17 cellular contexts compared by ENCODE assay signal in the genomic region with DNA sequence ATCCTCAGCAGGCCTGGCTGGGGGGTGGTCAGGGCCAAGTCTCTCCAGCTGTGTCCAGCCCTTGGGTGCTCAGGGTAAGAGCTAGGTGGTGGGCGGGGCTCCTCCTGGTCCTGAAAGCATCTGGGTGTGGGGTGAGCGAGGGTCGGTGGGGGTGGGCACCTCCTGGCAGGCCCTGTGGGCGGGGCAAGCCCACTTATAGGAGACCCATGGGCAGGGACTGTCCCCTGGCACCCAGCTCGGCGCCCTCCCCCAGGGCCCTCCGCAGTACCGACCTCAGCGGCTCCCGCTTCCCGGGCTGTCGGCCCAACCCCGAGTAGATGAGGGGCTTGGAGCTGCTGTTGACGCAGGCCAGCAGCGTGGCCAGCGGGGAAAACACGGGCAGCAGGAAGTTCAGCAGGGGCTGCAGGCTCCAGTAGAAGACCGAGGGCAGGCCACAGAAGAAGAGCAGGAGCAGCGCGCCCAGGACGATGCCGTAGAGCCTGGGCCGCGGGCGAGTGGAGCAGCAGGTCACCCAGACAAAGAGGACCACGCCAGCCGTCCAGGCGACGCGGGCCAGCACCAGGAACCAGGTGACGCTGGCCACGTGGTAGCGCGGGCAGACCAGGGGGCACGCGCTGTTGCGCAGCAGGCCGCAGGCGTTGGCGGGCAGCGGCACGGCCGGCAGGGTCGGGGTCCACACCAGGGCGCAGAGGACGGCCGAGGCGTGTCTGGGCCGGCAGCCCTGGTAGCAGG. TPM values are rescaled to one million over a fixed set of nuclear protein-coding genes. Genes with fewer than 3 reads are reported as not detected.
A peak's percentile ranks its signal among the peaks of the same experiment; 100 is the strongest.
DNase-seq lines count a peak whose midpoint lies in the region; ATAC-seq and TF ChIP-seq lines count a peak whose summit lies in the region.
"Had no signal": no experiment of that assay in that cellular context is flagged by ENCODE, and none has a peak within 500 bp of the region (broad histone marks: within the 10 kb centered on the region; RNA-seq: fewer than 3 reads in every experiment).

No MANE protein-coding gene starts in this region.

- ATAC-seq in HCT116 (no peak), HG03571 (IDR thresholded peaks at IDR 0.05; ENCODE audit: unreplicated experiment) (no peak)

- H3K4me1 ChIP-seq in HCT116 (ENCODE audit: control insufficient read depth in 1 of 2, insufficient read depth in 2 of 2, low read length in 2 of 2): peaks cover 5 to 12% of the 10 kb centered on the region in 2 experiments
- peaks cover 5% of the 10 kb centered on the region for H3K4me1 ChIP-seq in left ventricle myocardium inferior

- DNase-seq in DMS53 (lab: John Stamatoyannopoulos, UW): peak; percentile 56
- no peak for DNase-seq in DMS53 treated with DMSO at 0.1 percent for 48 hours (lab: John Stamatoyannopoulos, UW; ENCODE audit: unreplicated experiment)
- no peak for DNase-seq in HCT116 (ENCODE audit: low read depth, low spot score)
- DNase-seq in left ventricle myocardium inferior: peak; percentile 11
- peak; percentile 82 for DNase-seq in posterior vena cava (ENCODE audit: low spot score)
- DNase-seq in MG63: no peak
- no peak for DNase-seq in NCI-H2107 (lab: John Stamatoyannopoulos, UW)
- DNase-seq: cerebellar nuclear complex had no signal

- CTCF ChIA-PET in HCT116 (lab: Charles Lee): interaction anchor here (1.3 kb wide), 1 partner anchor 127 kb away, joined by 4 read pairs; no protein-coding TSS in a partner anchor

- H3K27me3 ChIP-seq in HCT116 (ENCODE audit: insufficient read depth, low read length) (no peaks in the 10 kb centered on the region), left ventricle myocardium inferior (ENCODE audit: low read depth) (peaks cover 93% of the 10 kb centered on the region), MG63 (no peaks in the 10 kb centered on the region)

- H3K4me3 ChIP-seq in HCT116 (replicated peaks in 1 of 2; ENCODE audit: low read depth in 1 of 2, low read length in 2 of 2) (no peak overlapping the region), left ventricle myocardium inferior (no peak overlapping the region), MG63 (no peak overlapping the region)
- H3K4me3 ChIP-seq: BLaER1 treated with 17β-estradiol and CSF1 and Interleukin-3, amounts not matched to agents 10 nM and 100 nM; esophagus muscularis mucosa had no signal

- TF ChIP-seq RAD21 in HCT116 (IDR thresholded peaks at IDR 0.05; ENCODE audit: low read depth): no peak

- peak overlapping the region; percentile 48; the same call in 1 of the 2 replicates for H3K4me2 ChIP-seq in HCT116 (ENCODE audit: low read length)

- no peak for TF ChIP-seq POLR2A in HCT116 (IDR thresholded peaks at IDR 0.05; ENCODE audit: borderline replicate concordance, extremely low read depth, insufficient read depth, insufficient read length)

- H3K36me3 ChIP-seq in HCT116 (ENCODE audit: control insufficient read depth in 1 of 2, insufficient read depth in 2 of 2, low read length in 2 of 2) (no peaks in the 10 kb centered on the region), left ventricle myocardium inferior (no peaks in the 10 kb centered on the region), MG63 (no peaks in the 10 kb centered on the region)
- H3K36me3 ChIP-seq: BLaER1 treated with 17β-estradiol and CSF1 and Interleukin-3, amounts not matched to agents 10 nM and 100 nM; esophagus muscularis mucosa; neutrophil had no signal

- POLR2A ChIA-PET in HCT116 (lab: Charles Lee): interaction anchor here (1.3 kb wide), 1 partner anchor 288 kb away, joined by 3 read pairs; no protein-coding TSS in a partner anchor

- intact Hi-C loops in HCT116 (cut with micrococcal nuclease): loop anchor here (1.0 to 5.0 kb wide), 7 partner anchors 49 to 291 kb away; a partner anchor contains a TSS
- intact Hi-C loops in left ventricle myocardium inferior (cut with micrococcal nuclease): loop anchor here (10.0 kb wide), 3 partner anchors 63 to 183 kb away; no protein-coding TSS in a partner anchor
- intact Hi-C loops in posterior vena cava (cut with DNase I): no loop called here

- TF ChIP-seq CTCF in HCT116 (IDR thresholded peaks at IDR 0.05 in 2 of 3, conservative IDR thresholded peaks at IDR 0.05 in 1 of 3; ENCODE audit: borderline replicate concordance in 1 of 3, insufficient read depth in 1 of 3, low read depth in 2 of 3, low read length in 2 of 3): no peak
- TF ChIP-seq CTCF in left ventricle myocardium inferior (IDR thresholded peaks at IDR 0.05; ENCODE audit: borderline replicate concordance): no peak

- no peak overlapping the region for H3K9ac ChIP-seq in HCT116 (ENCODE audit: low read length)
- H3K9ac ChIP-seq: BLaER1 treated with 17β-estradiol and CSF1 and Interleukin-3, amounts not matched to agents 10 nM and 100 nM had no signal

- no peak overlapping the region for H2AFZ ChIP-seq in HCT116 (ENCODE audit: low read depth, low read length, poor library complexity, severe bottlenecking)

- RAD21 ChIA-PET in HCT116 (lab: Charles Lee; ENCODE audit: low non-redundant PET in 1 of 2, low total read pairs in 2 of 2, uncharacterized antibody in 2 of 2, unreplicated experiment in 2 of 2): no interaction called here

- H3K9me3 ChIP-seq in HCT116 (ENCODE audit: control insufficient read depth in 1 of 2, insufficient read depth in 1 of 2, low read depth in 1 of 2, low read length in 2 of 2): no peaks in the 10 kb centered on the region
- H3K9me3 ChIP-seq in left ventricle myocardium inferior (replicated peaks): no peaks in the 10 kb centered on the region
- H3K9me3 ChIP-seq in MG63: no peaks in the 10 kb centered on the region
- H3K9me3 ChIP-seq: BLaER1 treated with 17β-estradiol and CSF1 and Interleukin-3, amounts not matched to agents 10 nM and 100 nM; esophagus muscularis mucosa; neutrophil had no signal

- H3K9me2 ChIP-seq in HCT116 (ENCODE audit: insufficient read depth): no peaks in the 10 kb centered on the region

- BruUV-seq in HCT116 (replicated peaks; lab: Mats Ljungman, UMichigan): no TSS peak

- no peaks in the 10 kb centered on the region for H4K20me1 ChIP-seq in HCT116 (ENCODE audit: insufficient read depth)

- H3K27ac ChIP-seq in HCT116 (ENCODE audit: low read depth, low read length) (no peak overlapping the region), left ventricle myocardium inferior (replicated peaks) (no peak overlapping the region)
- H3K27ac ChIP-seq: 22Rv1; BLaER1 treated with 17β-estradiol and CSF1 and Interleukin-3, amounts not matched to agents 10 nM and 100 nM; esophagus muscularis mucosa; neutrophil had no signal

- H3K79me2 ChIP-seq in HCT116 (ENCODE audit: insufficient read depth, low read length): no peaks in the 10 kb centered on the region

TF ChIP-seq in HCT116, 20 proteins besides CTCF, POLR2A, EP300 and RAD21:
- no peak for TF ChIP-seq TCF7L2 (IDR thresholded peaks at IDR 0.05; ENCODE audit: borderline replicate concordance, extremely low read depth, insufficient read depth, insufficient read length)
- no peak for TF ChIP-seq FOSL1 (IDR thresholded peaks at IDR 0.05; ENCODE audit: low read depth)
- no peak for TF ChIP-seq CEBPB (IDR thresholded peaks at IDR 0.05; ENCODE audit: low read depth)
- TF ChIP-seq, protein P1, sequence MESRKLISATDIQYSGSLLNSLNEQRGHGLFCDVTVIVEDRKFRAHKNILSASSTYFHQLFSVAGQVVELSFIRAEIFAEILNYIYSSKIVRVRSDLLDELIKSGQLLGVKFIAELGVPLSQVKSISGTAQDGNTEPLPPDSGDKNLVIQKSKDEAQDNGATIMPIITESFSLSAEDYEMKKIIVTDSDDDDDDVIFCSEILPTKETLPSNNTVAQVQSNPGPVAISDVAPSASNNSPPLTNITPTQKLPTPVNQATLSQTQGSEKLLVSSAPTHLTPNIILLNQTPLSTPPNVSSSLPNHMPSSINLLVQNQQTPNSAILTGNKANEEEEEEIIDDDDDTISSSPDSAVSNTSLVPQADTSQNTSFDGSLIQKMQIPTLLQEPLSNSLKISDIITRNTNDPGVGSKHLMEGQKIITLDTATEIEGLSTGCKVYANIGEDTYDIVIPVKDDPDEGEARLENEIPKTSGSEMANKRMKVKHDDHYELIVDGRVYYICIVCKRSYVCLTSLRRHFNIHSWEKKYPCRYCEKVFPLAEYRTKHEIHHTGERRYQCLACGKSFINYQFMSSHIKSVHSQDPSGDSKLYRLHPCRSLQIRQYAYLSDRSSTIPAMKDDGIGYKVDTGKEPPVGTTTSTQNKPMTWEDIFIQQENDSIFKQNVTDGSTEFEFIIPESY (IDR thresholded peaks at IDR 0.05; ENCODE audit: extremely low read depth, insufficient replicate concordance, low read length): no peak
- TF ChIP-seq ZFX (IDR thresholded peaks at IDR 0.05): no peak
- no peak for TF ChIP-seq EZH2phosphoT487 (IDR thresholded peaks at IDR 0.05; ENCODE audit: borderline replicate concordance)
- TF ChIP-seq SP1 (IDR thresholded peaks at IDR 0.05; ENCODE audit: low read depth): no peak
- TF ChIP-seq, protein P2, sequence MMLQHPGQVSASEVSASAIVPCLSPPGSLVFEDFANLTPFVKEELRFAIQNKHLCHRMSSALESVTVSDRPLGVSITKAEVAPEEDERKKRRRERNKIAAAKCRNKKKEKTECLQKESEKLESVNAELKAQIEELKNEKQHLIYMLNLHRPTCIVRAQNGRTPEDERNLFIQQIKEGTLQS (IDR thresholded peaks at IDR 0.05): no peak
- TF ChIP-seq SIN3A (IDR thresholded peaks at IDR 0.05; ENCODE audit: low read depth): no peak
- no peak for TF ChIP-seq POLR2AphosphoS5 (IDR thresholded peaks at IDR 0.05; ENCODE audit: low read depth, low read length)
- no peak for TF ChIP-seq YY1 (IDR thresholded peaks at IDR 0.05; ENCODE audit: extremely low read depth, insufficient replicate concordance, low read depth, low read length)
- no peak for TF ChIP-seq SRF (IDR thresholded peaks at IDR 0.05; ENCODE audit: low read depth)
- TF ChIP-seq EZH2 (IDR thresholded peaks at IDR 0.05): no peak
- no peak for TF ChIP-seq CBX3 (IDR thresholded peaks at IDR 0.05; ENCODE audit: low read depth)
- TF ChIP-seq EGR1 (IDR thresholded peaks at IDR 0.05; ENCODE audit: low read depth): no peak
- TF ChIP-seq ZNF274 (IDR thresholded peaks at IDR 0.05; ENCODE audit: low read depth, low read length): no peak
TF ChIP-seq in HCT116: peak in this region for 0.

RNA-seq across cellular contexts. Expression of a gene that starts 0.7 kb away (rescaled TPM):
- total RNA-seq in HCT116 (2021; ENCODE audit: unreplicated experiment) (not detected), left ventricle myocardium inferior (not detected), posterior vena cava (not detected)
- polyA plus RNA-seq in HCT116 (2012): not detected in 2 replicates
- not detected in 2 replicates for total RNA-seq in MG63 (2014; rRNA removed; shearing (Covaris generic); ENCODE audit: low replicate concordance)
- total RNA-seq: Calu3, esophagus muscularis mucosa, left colon, mucosa of gallbladder, PC-3 had no signal

RNA-seq across cellular contexts. Expression of a gene that starts 14.3 kb away (rescaled TPM):
- total RNA-seq in HCT116 (2021; ENCODE audit: unreplicated experiment) (not detected), left ventricle myocardium inferior (0.36 TPM), posterior vena cava (under 1 TPM in 1 of 2 donors, not detected in 1; 0.62 TPM)
- not detected in 2 replicates for polyA plus RNA-seq in HCT116 (2012)
- not detected in 2 replicates for total RNA-seq in MG63 (2014; rRNA removed; shearing (Covaris generic); ENCODE audit: low replicate concordance)
- total RNA-seq: Calu3, left colon, PC-3 had no signal

RNA-seq across cellular contexts. Expression of a gene that starts 52.8 kb away (rescaled TPM):
- total RNA-seq in HCT116 (2021; ENCODE audit: unreplicated experiment): 44.2 TPM
- polyA plus RNA-seq in HCT116 (2012): 30.9 and 34.3 TPM in 2 replicates
- total RNA-seq in left ventricle myocardium inferior: 11.4 TPM
- 10 to 100 TPM; 61.2 to 84.0 TPM for total RNA-seq in posterior vena cava
- total RNA-seq in MG63 (2014; rRNA removed; shearing (Covaris generic); ENCODE audit: low replicate concordance): 9.9 and 11.0 TPM in 2 replicates

Comparison
In these comparisons a context has a peak if more than half of its experiments do, and no peak if none do; other contexts are left out.
1. DNase-seq: peak in DMS53 (single experiment), left ventricle myocardium inferior (single experiment) and posterior vena cava (single experiment); none in DMS53 treated with DMSO at 0.1 percent for 48 hours (single experiment), HCT116 (single experiment), MG63 (single experiment) and NCI-H2107 (single experiment).
2. intact Hi-C loops: an anchor here in HCT116 (1.0 to 5.0 kb wide) and left ventricle myocardium inferior (10.0 kb wide); none called in posterior vena cava.